In the genomic region with DNA sequence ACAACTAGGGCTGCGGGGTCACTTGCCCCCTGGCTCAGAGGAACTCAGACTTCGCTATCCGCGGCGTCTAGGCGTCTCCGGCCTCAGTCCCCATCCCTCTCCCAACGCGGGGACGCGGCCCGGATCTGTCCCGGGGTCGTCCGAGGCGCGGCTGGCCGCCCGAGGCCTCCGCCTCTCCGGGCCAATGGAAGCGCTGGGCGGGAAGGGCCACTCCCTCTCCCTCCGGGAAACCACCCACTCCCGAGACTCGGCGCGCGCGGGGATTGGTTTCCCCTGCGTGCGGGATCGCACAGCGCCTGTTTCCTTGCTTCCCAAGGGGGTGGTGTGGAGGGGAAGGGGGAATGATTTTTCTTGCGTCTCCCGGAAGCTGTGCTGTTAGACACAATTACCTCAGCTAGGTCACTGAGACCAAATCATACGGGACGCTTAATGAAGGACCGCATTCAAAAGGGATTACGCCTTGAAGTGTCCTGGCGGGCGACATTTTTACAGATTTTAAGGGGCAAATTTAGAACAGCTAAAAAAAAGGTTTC, we compare ENCODE assay signal across 8 cellular contexts. TPM values are rescaled to one million over a fixed set of nuclear protein-coding genes. Genes with fewer than 3 reads are reported as not detected.
DNase-seq lines count a peak whose midpoint lies in the region; ATAC-seq, FAIRE-seq and TF ChIP-seq lines count a peak whose summit lies in the region.

No MANE protein-coding gene starts in this region.

- FAIRE-seq in urothelium cell line (lab: Jason Lieb, UNC): no peak

- H3K27ac ChIP-seq in angular gyrus (ENCODE audit: low read depth, low read length) (peak overlapping the region; percentile 72), right atrium auricular region (peak overlapping the region; percentile 86 to 89)

- H3K4me1 ChIP-seq in right atrium auricular region: peaks cover 0 to 21% of the 10 kb centered on the region in 2 donors

- peak overlapping the region; percentile 66 to 72 for H3K4me3 ChIP-seq in right atrium auricular region

- peak; percentile 14 for ATAC-seq in HG02798 (IDR thresholded peaks at IDR 0.05; ENCODE audit: poor library complexity, unreplicated experiment)

- H3K27me3 ChIP-seq in right atrium auricular region: no peaks in the 10 kb centered on the region

- no peaks in the 10 kb centered on the region for H3K9me3 ChIP-seq in right atrium auricular region

- DNase-seq in ELR (ENCODE audit: low read depth) (peak; percentile 81), NCI-H524 treated with DMSO at 0.1 percent for 48 hours (lab: John Stamatoyannopoulos, UW) (peak; percentile 75), right atrium auricular region (ENCODE audit: low spot score) (no peak), pons (ENCODE audit: low spot score) (peak; percentile 77), urothelium cell line (ENCODE audit: low spot score) (no peak), MV-4-11 (lab: John Stamatoyannopoulos, UW) (no peak)

- no peaks in the 10 kb centered on the region for H3K36me3 ChIP-seq in right atrium auricular region

- TF ChIP-seq CTCF in right atrium auricular region (IDR thresholded peaks at IDR 0.05): no peak

RNA-seq across cellular contexts. Expression of gene NR2F1, which starts 38.4 kb away (rescaled TPM):
- 10 to 100 TPM; 35.3 to 37.6 TPM for total RNA-seq in right atrium auricular region

RNA-seq across cellular contexts. Expression of gene NR2F1-AS1, which starts 40.4 kb away (rescaled TPM):
- 10 to 100 TPM in 1 of 2 donors, 1 to 10 TPM in 1; 7.1 to 11.0 TPM for total RNA-seq in right atrium auricular region

Comparison
In these comparisons a context has a peak if more than half of its experiments do, and no peak if none do; other contexts are left out.
1. DNase-seq: peak in ELR (single experiment), NCI-H524 treated with DMSO at 0.1 percent for 48 hours (single experiment) and pons (single experiment); none in right atrium auricular region (single experiment), urothelium cell line (single experiment) and MV-4-11 (single experiment).